ENCODE assay signal across 9 cellular contexts in genomic region chr2:96115631-96116423, GRCh38. TPM values are rescaled to one million over a fixed set of nuclear protein-coding genes. Genes with fewer than 3 reads are reported as not detected.
DNase-seq lines count a peak whose midpoint lies in the region; ATAC-seq and TF ChIP-seq lines count a peak whose summit lies in the region.
"Had no signal": no experiment of that assay in that cellular context is flagged by ENCODE, and none has a peak within 500 bp of the region (broad histone marks: within the 10 kb centered on the region; RNA-seq: fewer than 3 reads in every experiment).

No MANE protein-coding gene starts in this region.

- H3K4me3 ChIP-seq in GM12865 (ENCODE audit: low read depth, low read length), result peak overlapping the region; percentile 50; the same call in 1 of the 2 replicates
- peak overlapping the region; percentile 79 for H3K4me3 ChIP-seq in left ventricle myocardium inferior
- H3K4me3 ChIP-seq in sigmoid colon, result peak overlapping the region; percentile 3 to 59 (median 50)

- TF ChIP-seq POLR2A in sigmoid colon (IDR thresholded peaks at IDR 0.05), result no peak

- no peaks in the 10 kb centered on the region for H3K9me3 Mint-ChIP-seq in WTC11
- H3K9me3 Mint-ChIP-seq in HFFc6, result no peaks in the 10 kb centered on the region

- no peak for TF ChIP-seq CTCF in GM12865 (IDR thresholded peaks at IDR 0.05; ENCODE audit: insufficient read depth, low read depth, low read length, missing control alignments)
- TF ChIP-seq CTCF in WTC11 (IDR thresholded peaks at IDR 0.05), result no peak
- TF ChIP-seq CTCF in left ventricle myocardium inferior (IDR thresholded peaks at IDR 0.05; ENCODE audit: borderline replicate concordance), result no peak
- TF ChIP-seq CTCF in sigmoid colon (IDR thresholded peaks at IDR 0.05), result no peak
- TF ChIP-seq CTCF in HFFc6 (IDR thresholded peaks at IDR 0.05), result no peak

- ATAC-seq in WTC11 (peak; percentile 11), GM18873 (IDR thresholded peaks at IDR 0.05; ENCODE audit: low FRiP score, unreplicated experiment) (no peak)

- POLR2A ChIA-PET in WTC11 (lab: Charles Lee), result interaction anchor here (0.9 kb wide), 1 partner anchor 22 kb away, joined by 3 read pairs; the partner anchor contains the start of gene ASTL

- peaks cover 37% of the 10 kb centered on the region for H3K27me3 Mint-ChIP-seq in WTC11 (ENCODE audit: low read depth)
- peaks cover 54% of the 10 kb centered on the region for H3K27me3 Mint-ChIP-seq in HFFc6 (ENCODE audit: insufficient read depth)

- H3K27ac ChIP-seq in left ventricle myocardium inferior (replicated peaks), result peak overlapping the region; percentile 84
- no peak overlapping the region for H3K27ac ChIP-seq in sigmoid colon
- H3K27ac ChIP-seq: epithelial cell of prostate had no signal

- H3K4me1 Mint-ChIP-seq in WTC11, result peaks cover 28% of the 10 kb centered on the region
- H3K4me1 Mint-ChIP-seq in HFFc6 (ENCODE audit: low read depth), result peaks cover 8% of the 10 kb centered on the region

- peak overlapping the region; percentile 75 for H3K4me3 Mint-ChIP-seq in WTC11
- no peak overlapping the region for H3K4me3 Mint-ChIP-seq in HFFc6

- H3K9me3 ChIP-seq in left ventricle myocardium inferior (replicated peaks) (no peaks in the 10 kb centered on the region), sigmoid colon (no peaks in the 10 kb centered on the region)

- H3K27me3 ChIP-seq in left ventricle myocardium inferior (ENCODE audit: low read depth) (peaks cover 45% of the 10 kb centered on the region), sigmoid colon (peaks cover 25 to 46% (median 31%) of the 10 kb centered on the region in 3 donors)

- CTCF ChIA-PET in WTC11 (lab: Charles Lee), result interaction anchor here (0.6 to 4.3 kb wide), 17 partner anchors 12 to 151 kb away, joined by 3 to 49 read pairs (median 7); partner anchors contain the start of genes ANKRD36C and ASTL

- intact Hi-C loops in left ventricle myocardium inferior (cut with micrococcal nuclease), result no loop called here
- intact Hi-C loops in sigmoid colon (cut with DNase I), result loop anchor here (2.0 to 10.0 kb wide), 2 partner anchors 91 to 123 kb away; no protein-coding TSS in a partner anchor

- TF ChIP-seq EP300 in sigmoid colon (IDR thresholded peaks at IDR 0.05), result no peak

- H3K27ac Mint-ChIP-seq in WTC11, result no peak overlapping the region
- no peak overlapping the region for H3K27ac Mint-ChIP-seq in HFFc6

- H3K36me3 Mint-ChIP-seq in WTC11 (no peaks in the 10 kb centered on the region), HFFc6 (ENCODE audit: low read depth) (peaks cover 7% of the 10 kb centered on the region)

- 47 to 67% methylated on average over 77 of the region's 77 CpGs for WGBS in sigmoid colon, 2 donors

- H3K36me3 ChIP-seq in left ventricle myocardium inferior, result no peaks in the 10 kb centered on the region
- no peaks in the 10 kb centered on the region for H3K36me3 ChIP-seq in sigmoid colon

- H3K4me1 ChIP-seq in left ventricle myocardium inferior (peaks cover 38% of the 10 kb centered on the region), sigmoid colon (peaks cover 0 to 18% (median 17%) of the 10 kb centered on the region in 4 donors)

- no peak for DNase-seq in GM12865 (ENCODE audit: low read depth)
- no peak for DNase-seq in WTC11 (ENCODE audit: low spot score)
- DNase-seq in left ventricle myocardium inferior, result peak; percentile 16
- DNase-seq in sigmoid colon, result no peak
- DNase-seq in HFFc6, result no peak
- DNase-seq in NCI-H1694 treated with DMSO at 0.1 percent for 48 hours (lab: John Stamatoyannopoulos, UW), result no peak
- no peak for DNase-seq in SIG-M5 (lab: John Stamatoyannopoulos, UW)

TF ChIP-seq in WTC11, 78 proteins besides CTCF, POLR2A, EP300 and RAD21:
- no peak for TF ChIP-seq NR3C1 (CRISPR knock-in tag; conservative IDR thresholded peaks at IDR 0.05; ENCODE audit: low read depth)
- TF ChIP-seq ZNF263 (CRISPR knock-in tag; IDR thresholded peaks at IDR 0.05; ENCODE audit: low read depth), result no peak
- no peak for TF ChIP-seq RELA (CRISPR knock-in tag; IDR thresholded peaks at IDR 0.05; ENCODE audit: borderline replicate concordance)
- no peak; the same call in 1 of the 2 replicates for TF ChIP-seq ETV6 (CRISPR knock-in tag; IDR thresholded peaks at IDR 0.05)
- TF ChIP-seq ZNF317 (CRISPR knock-in tag; IDR thresholded peaks at IDR 0.05; ENCODE audit: borderline replicate concordance, low read depth), result peak; percentile 69; the same call in 1 of the 2 replicates
- TF ChIP-seq RORB (CRISPR knock-in tag; IDR thresholded peaks at IDR 0.05), result no peak
- TF ChIP-seq MLX (CRISPR knock-in tag; IDR thresholded peaks at IDR 0.05), result no peak
- peak; percentile 34; the same call in 1 of the 2 replicates for TF ChIP-seq IRF1 (CRISPR knock-in tag; IDR thresholded peaks at IDR 0.05)
- TF ChIP-seq ZNF512 (CRISPR knock-in tag; IDR thresholded peaks at IDR 0.05; ENCODE audit: borderline replicate concordance), result no peak
- TF ChIP-seq MYBL2 (CRISPR knock-in tag; IDR thresholded peaks at IDR 0.05), result peak; percentile 81; the same call in 1 of the 2 replicates

RNA-seq across cellular contexts. Expression of gene ADRA2B, which starts 0.5 kb away (rescaled TPM):
- 4.7 to 6.3 TPM (median 5.8 TPM) in 3 replicates for total RNA-seq in WTC11 (2021)
- total RNA-seq in left ventricle myocardium inferior, result 2.9 TPM
- 1 to 10 TPM in 2 of 4 donors, under 1 TPM in 2; 0.49 to 1.4 (median 0.83) TPM for total RNA-seq in sigmoid colon
- under 1 TPM in 2 of 3 donors, not detected in 1; under 0.01 to 0.54 TPM for polyA plus RNA-seq in sigmoid colon
- total RNA-seq in HFFc6 (2021; fragmentation: NEBNext Ultra II Directional; extraction: Animal tissue kit (Norgen Biotek cat#: 25700)), result not detected

RNA-seq across cellular contexts. Expression of gene ASTL, which starts 22.5 kb away (rescaled TPM):
- total RNA-seq in WTC11 (2021) (0.69 to 1.4 TPM (median 0.79 TPM) in 3 replicates), left ventricle myocardium inferior (not detected), sigmoid colon (not detected)
- under 1 TPM in 1 of 3 donors, not detected in 2; 0.36 TPM for polyA plus RNA-seq in sigmoid colon
- total RNA-seq in HFFc6 (2021; fragmentation: NEBNext Ultra II Directional; extraction: Animal tissue kit (Norgen Biotek cat#: 25700)), result under 1 TPM in 3 of 6 experiments, not detected in 3; 0.25 to 0.39 (median 0.31) TPM

RNA-seq across cellular contexts. Expression of gene DUSP2, which starts 29.4 kb away (rescaled TPM):
- total RNA-seq in WTC11 (2021) (4.7 to 6.8 TPM (median 5.8 TPM) in 3 replicates), left ventricle myocardium inferior (0.82 TPM), sigmoid colon (1 to 10 TPM in 3 of 4 donors, not detected in 1; 2.5 to 6.7 (median 3.0) TPM)
- polyA plus RNA-seq in sigmoid colon, result 10 to 100 TPM in 1 of 3 donors, 1 to 10 TPM in 2; 1.2 to 17.4 (median 1.2) TPM
- total RNA-seq in HFFc6 (2021; fragmentation: NEBNext Ultra II Directional; extraction: Animal tissue kit (Norgen Biotek cat#: 25700)), result 10 to 100 TPM; 10.1 to 17.9 (median 11.5) TPM
